In genomic region chr2:1744446-1745170, GRCh38 we compare ENCODE assay signal across 9 cellular contexts. TPM values are rescaled to one million over a fixed set of nuclear protein-coding genes. Genes with fewer than 3 reads are reported as not detected.
DNase-seq lines count a peak whose midpoint lies in the region; TF ChIP-seq lines count a peak whose summit lies in the region.
"Had no signal": no experiment of that assay in that cellular context is flagged by ENCODE, and none has a peak within 500 bp of the region (broad histone marks: within the 10 kb centered on the region; RNA-seq: fewer than 3 reads in every experiment).

TSS of gene PXDN (minus strand) at chr2:1744515. CDS start at chr2:1744455, 60 bp downstream.

- peak within 1 kb of the TSS; percentile 42 for H3K4me3 ChIP-seq in GM08714 (ENCODE audit: low read length)

- intact Hi-C loops in activated CD4-positive, alpha-beta memory T cell treated with anti-CD3 and anti-CD28 coated beads for 36 hours (cut with micrococcal nuclease), result no loop called here

- peak; percentile 57 for DNase-seq in NCI-H774 (lab: John Stamatoyannopoulos, UW)
- no peak for DNase-seq in endothelial cell (ENCODE audit: low spot score)
- DNase-seq in mesothelial cell of epicardium (ENCODE audit: low spot score in 2 of 2, unreplicated experiment in 2 of 2), result peak; percentile 59 to 69
- DNase-seq in ureter (ENCODE audit: low spot score), result peak; percentile 48
- no peak for DNase-seq in activated CD4-positive, alpha-beta memory T cell treated with anti-CD3 and anti-CD28 coated beads for 36 hours
- no peak for DNase-seq in NCI-H2196 (lab: John Stamatoyannopoulos, UW; ENCODE audit: unreplicated experiment)
- no peak for DNase-seq in GM19238 (ENCODE audit: insufficient read length, low spot score)

- POLR2A ChIA-PET in activated CD4-positive, alpha-beta memory T cell treated with anti-CD3 and anti-CD28 coated beads for 36 hours (lab: Charles Lee), result no interaction called here

- H3K36me3 Mint-ChIP-seq in endothelial cell (ENCODE audit: low read depth, unreplicated experiment) (peaks cover 25% of the 10 kb centered on the region), mesothelial cell of epicardium (peaks cover 4% of the 10 kb centered on the region)
- H3K36me3 Mint-ChIP-seq in activated CD4-positive, alpha-beta memory T cell treated with anti-CD3 and anti-CD28 coated beads for 36 hours, result no peaks in the 10 kb centered on the region
- H3K36me3 Mint-ChIP-seq: IgD-negative memory B cell had no signal

- H3K4me3 Mint-ChIP-seq in endothelial cell (ENCODE audit: unreplicated experiment) (peak within 1 kb of the TSS; percentile 97), mesothelial cell of epicardium (peak within 1 kb of the TSS; percentile 99)
- no peak within 1 kb of the TSS for H3K4me3 Mint-ChIP-seq in activated CD4-positive, alpha-beta memory T cell treated with anti-CD3 and anti-CD28 coated beads for 36 hours

- CTCF ChIA-PET in activated CD4-positive, alpha-beta memory T cell treated with anti-CD3 and anti-CD28 coated beads for 36 hours (lab: Charles Lee), result no interaction called here

- peak within 1 kb of the TSS; percentile 92 for H3K27ac Mint-ChIP-seq in endothelial cell (ENCODE audit: unreplicated experiment)
- peak within 1 kb of the TSS; percentile 91 for H3K27ac Mint-ChIP-seq in mesothelial cell of epicardium
- H3K27ac Mint-ChIP-seq in activated CD4-positive, alpha-beta memory T cell treated with anti-CD3 and anti-CD28 coated beads for 36 hours, result no peak within 1 kb of the TSS

- TF ChIP-seq CTCF in endothelial cell (IDR thresholded peaks at IDR 0.05; ENCODE audit: unreplicated experiment), result no peak
- no peak for TF ChIP-seq CTCF in mesothelial cell of epicardium (IDR thresholded peaks at IDR 0.05; ENCODE audit: unreplicated experiment)

- peaks cover 29% of the 10 kb centered on the region for H3K27me3 Mint-ChIP-seq in endothelial cell (ENCODE audit: unreplicated experiment)
- peaks cover 20% of the 10 kb centered on the region for H3K27me3 Mint-ChIP-seq in mesothelial cell of epicardium (ENCODE audit: low read depth)
- peaks cover 36% of the 10 kb centered on the region for H3K27me3 Mint-ChIP-seq in activated CD4-positive, alpha-beta memory T cell treated with anti-CD3 and anti-CD28 coated beads for 36 hours

- peaks cover 33% of the 10 kb centered on the region for H3K4me1 Mint-ChIP-seq in endothelial cell (ENCODE audit: unreplicated experiment)
- H3K4me1 Mint-ChIP-seq in mesothelial cell of epicardium, result peaks cover 33% of the 10 kb centered on the region
- peaks cover 7% of the 10 kb centered on the region for H3K4me1 Mint-ChIP-seq in activated CD4-positive, alpha-beta memory T cell treated with anti-CD3 and anti-CD28 coated beads for 36 hours (ENCODE audit: low read depth)

- H3K9me3 Mint-ChIP-seq in endothelial cell (ENCODE audit: unreplicated experiment) (no peaks in the 10 kb centered on the region), mesothelial cell of epicardium (no peaks in the 10 kb centered on the region)
- no peaks in the 10 kb centered on the region for H3K9me3 Mint-ChIP-seq in activated CD4-positive, alpha-beta memory T cell treated with anti-CD3 and anti-CD28 coated beads for 36 hours

RNA-seq across cellular contexts. Expression of gene PXDN, which starts in this region (rescaled TPM):
- total RNA-seq in endothelial cell (ENCODE audit: unreplicated experiment) (521 TPM), mesothelial cell of epicardium (274 to 292 TPM (median 277 TPM) in 3 replicates), ureter (20.2 TPM)
- not detected for total RNA-seq in activated CD4-positive, alpha-beta memory T cell treated with anti-CD3 and anti-CD28 coated beads for 36 hours

Comparison
In these comparisons a context has a peak if more than half of its experiments do, and no peak if none do; other contexts are left out.
1. RNA of gene PXDN (total RNA-seq): 521 TPM in endothelial cell (single experiment), 274 to 292 TPM in mesothelial cell of epicardium and 20.2 TPM in ureter (single experiment); not detected in activated CD4-positive, alpha-beta memory T cell treated with anti-CD3 and anti-CD28 coated beads for 36 hours; every median in the first group is over 10 times any median in the second.
2. RNA of gene PXDN (total RNA-seq): 521 TPM in endothelial cell (single experiment) and 274 to 292 TPM in mesothelial cell of epicardium; 20.2 TPM in ureter (single experiment); every median in the first group is over 10 times any median in the second.
3. DNase-seq: peak in NCI-H774 (single experiment), mesothelial cell of epicardium (2 of 2) and ureter (single experiment); none in endothelial cell (single experiment), activated CD4-positive, alpha-beta memory T cell treated with anti-CD3 and anti-CD28 coated beads for 36 hours (single experiment), NCI-H2196 (single experiment) and GM19238 (single experiment).